12 cellular contexts compared by ENCODE assay signal in the genomic region with DNA sequence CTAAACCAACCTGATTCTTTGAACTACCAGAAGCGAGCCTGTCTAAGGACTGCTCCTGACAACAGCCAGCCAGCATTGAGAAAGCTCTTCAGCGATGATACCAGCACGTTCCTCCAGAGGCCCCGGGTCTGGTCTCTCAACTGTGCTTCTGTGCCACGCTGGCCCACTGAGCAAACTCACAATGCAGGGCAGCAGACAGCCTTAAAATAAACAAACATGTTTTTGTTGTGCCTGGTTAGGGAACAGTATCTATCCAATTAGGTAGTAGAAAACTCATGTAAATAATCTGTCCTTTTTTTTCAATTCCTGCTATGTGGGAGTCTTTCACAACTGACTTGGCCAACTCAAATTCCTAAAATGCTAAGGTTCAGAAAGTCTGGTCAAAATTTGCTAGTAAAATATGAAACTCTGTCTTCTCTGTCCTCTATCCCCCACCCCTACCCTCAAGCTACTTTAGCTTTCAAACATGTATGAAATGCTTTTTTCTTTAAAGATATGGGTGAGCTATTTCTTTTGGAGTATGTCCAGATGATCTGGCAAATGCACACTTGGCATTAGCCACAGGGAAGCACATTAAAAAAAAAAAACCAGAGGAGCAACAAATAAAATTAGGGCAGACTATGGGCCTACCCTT. TPM values are rescaled to one million over a fixed set of nuclear protein-coding genes. Genes with fewer than 3 reads are reported as not detected.
DNase-seq lines count a peak whose midpoint lies in the region; ATAC-seq and TF ChIP-seq lines count a peak whose summit lies in the region.
"Had no signal": no experiment of that assay in that cellular context is flagged by ENCODE, and none has a peak within 500 bp of the region (broad histone marks: within the 10 kb centered on the region; RNA-seq: fewer than 3 reads in every experiment).

No MANE protein-coding gene starts in this region.

- H3K4me1 ChIP-seq in gastroesophageal sphincter, result peaks cover 0 to 19% (median under 1%) of the 10 kb centered on the region in 3 donors
- H3K4me1 ChIP-seq: Peyer's patch had no signal

- H3K4me3 Mint-ChIP-seq in T-helper 17 cell, result no peak overlapping the region
- H3K4me3 Mint-ChIP-seq in stimulated activated naive CD8-positive, alpha-beta T cell treated with anti-CD3 and anti-CD28 coated beads, Interleukin-15, amount 100 ng/mL, for 72 hours, result no peak overlapping the region

- peak overlapping the region; percentile 61 for H3K27ac Mint-ChIP-seq in T-helper 17 cell
- no peak overlapping the region for H3K27ac Mint-ChIP-seq in stimulated activated naive CD8-positive, alpha-beta T cell treated with anti-CD3 and anti-CD28 coated beads, Interleukin-15, amount 100 ng/mL, for 72 hours

- H3K4me3 ChIP-seq in gastroesophageal sphincter, result no peak overlapping the region
- H3K4me3 ChIP-seq: Peyer's patch had no signal

- H3K27me3 ChIP-seq in gastroesophageal sphincter, result no peaks in the 10 kb centered on the region
- H3K27me3 ChIP-seq: Peyer's patch had no signal

- no peaks in the 10 kb centered on the region for H3K9me3 ChIP-seq in T-helper 17 cell (ENCODE audit: control insufficient read depth, low read length, poor library complexity, severe bottlenecking)
- H3K9me3 ChIP-seq in gastroesophageal sphincter, result no peaks in the 10 kb centered on the region
- H3K9me3 ChIP-seq: Peyer's patch had no signal

- TF ChIP-seq POLR2A in gastroesophageal sphincter (IDR thresholded peaks at IDR 0.05), result no peak

- ATAC-seq in T-helper 17 cell (no peak), gastroesophageal sphincter (peak; percentile 48), HG03342 (IDR thresholded peaks at IDR 0.05; ENCODE audit: unreplicated experiment) (no peak), HG03095 (IDR thresholded peaks at IDR 0.05; ENCODE audit: unreplicated experiment) (no peak)
- ATAC-seq in stimulated activated naive CD8-positive, alpha-beta T cell treated with anti-CD3 and anti-CD28 coated beads, Interleukin-15, amount 100 ng/mL, for 72 hours, result no peak
- ATAC-seq: stimulated activated naive CD8-positive, alpha-beta T cell treated with anti-CD3 and anti-CD28 coated beads, Interleukin-15, Interleukin-2, amounts not matched to agents 100 U/mL and 50 U/mL, for 24 hours had no signal

- TF ChIP-seq CTCF in C4-2B (conservative IDR thresholded peaks at IDR 0.05) (no peak), gastroesophageal sphincter (IDR thresholded peaks at IDR 0.05) (no peak)

- DNase-seq in T-helper 17 cell, result no peak
- DNase-seq in renal cortical epithelial cell (ENCODE audit: low read depth), result peak; percentile 69
- no peak for DNase-seq in NCI-H526 (lab: John Stamatoyannopoulos, UW)
- DNase-seq in stimulated activated naive CD8-positive, alpha-beta T cell treated with anti-CD3 and anti-CD28 coated beads, Interleukin-15, amount 100 ng/mL, for 72 hours, result no peak
- DNase-seq: activated naive CD4-positive, alpha-beta T cell treated with Interleukin-2 at 50 U/mL for 16 hours; NCI-H1436 treated with DMSO at 0.1 percent for 48 hours; Peyer's patch; stimulated activated naive CD8-positive, alpha-beta T cell treated with anti-CD3 and anti-CD28 coated beads, Interleukin-15, Interleukin-2, amounts not matched to agents 100 U/mL and 50 U/mL, for 24 hours had no signal

- peak overlapping the region; percentile 37 for H3K27ac ChIP-seq in C4-2B
- peak overlapping the region in 1 of 4 donors; percentile 26 for H3K27ac ChIP-seq in gastroesophageal sphincter
- H3K27ac ChIP-seq: Peyer's patch had no signal

- H3K36me3 ChIP-seq in gastroesophageal sphincter, result no peaks in the 10 kb centered on the region
- H3K36me3 ChIP-seq: Peyer's patch had no signal

- no peaks in the 10 kb centered on the region for H3K27me3 Mint-ChIP-seq in T-helper 17 cell
- H3K27me3 Mint-ChIP-seq in stimulated activated naive CD8-positive, alpha-beta T cell treated with anti-CD3 and anti-CD28 coated beads, Interleukin-15, amount 100 ng/mL, for 72 hours, result no peaks in the 10 kb centered on the region

- peaks cover 17% of the 10 kb centered on the region for H3K4me1 Mint-ChIP-seq in T-helper 17 cell
- H3K4me1 Mint-ChIP-seq in stimulated activated naive CD8-positive, alpha-beta T cell treated with anti-CD3 and anti-CD28 coated beads, Interleukin-15, amount 100 ng/mL, for 72 hours, result peaks cover 21% of the 10 kb centered on the region

- peaks cover 0 to 21% of the 10 kb centered on the region in 2 donors for H3K9me3 Mint-ChIP-seq in stimulated activated naive CD8-positive, alpha-beta T cell treated with anti-CD3 and anti-CD28 coated beads, Interleukin-15, amount 100 ng/mL, for 72 hours

- no peaks in the 10 kb centered on the region for H3K36me3 Mint-ChIP-seq in T-helper 17 cell (ENCODE audit: low read depth)

- TF ChIP-seq EP300 in gastroesophageal sphincter (IDR thresholded peaks at IDR 0.05), result no peak

- 52 to 71% methylated on average over 3 to 4 of the region's 5 CpGs for WGBS in gastroesophageal sphincter (ENCODE audit: low coverage in 1 of 2), 2 donors

RNA-seq across cellular contexts. Expression of gene EML4, which starts 21.4 kb away (rescaled TPM):
- total RNA-seq in T-helper 17 cell (100 to 1,000 TPM; 292 to 348 TPM), gastroesophageal sphincter (10 to 100 TPM; 18.5 to 31.4 (median 23.7) TPM), renal cortical epithelial cell (36.5 and 45.6 TPM in 2 replicates)
